ENCODE assay signal across 8 cellular contexts in the genomic region with DNA sequence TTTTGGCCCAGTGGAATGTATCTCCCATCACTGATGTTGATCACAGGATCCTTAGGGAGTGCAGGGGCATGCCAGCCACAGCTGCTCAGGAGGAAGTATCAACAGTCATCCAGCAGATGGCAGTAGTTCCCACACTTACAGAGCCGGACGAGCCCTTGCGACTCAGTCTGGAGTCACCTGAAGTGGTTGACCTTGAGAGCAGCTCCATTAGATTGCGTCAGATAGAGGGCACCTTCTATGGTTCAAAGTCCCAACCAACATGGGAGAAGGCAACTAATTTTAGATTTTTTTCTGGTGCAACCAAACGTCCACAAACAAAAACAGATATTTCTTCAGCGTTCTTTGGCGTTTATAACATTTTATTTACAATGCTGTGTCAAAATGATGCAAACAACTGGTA.
A peak's percentile ranks its signal among the peaks of the same experiment; 100 is the strongest.
DNase-seq lines count a peak whose midpoint lies in the region; ATAC-seq, FAIRE-seq and TF ChIP-seq lines count a peak whose summit lies in the region.

No MANE protein-coding gene starts in this region.

- TF ChIP-seq POLR2A in endothelial cell of umbilical vein (IDR thresholded peaks at IDR 0.05; ENCODE audit: low read depth, low read length) = no peak

- H3K4me3 ChIP-seq in endothelial cell of umbilical vein (replicated peaks in 1 of 3; ENCODE audit: insufficient read depth in 1 of 3, low read depth in 1 of 3, low read length in 3 of 3) (no peak overlapping the region), mucosa of descending colon (no peak overlapping the region)

- H3K27ac Mint-ChIP-seq in Calu3 (ENCODE audit: unreplicated experiment) = no peak overlapping the region
- H3K27ac Mint-ChIP-seq in stimulated activated naive CD8-positive, alpha-beta T cell treated with anti-CD3 and anti-CD28 coated beads, Interleukin-15, amount 100 ng/mL, for 72 hours = no peak overlapping the region

- no peaks in the 10 kb centered on the region for H3K4me1 ChIP-seq in endothelial cell of umbilical vein (ENCODE audit: control insufficient read depth, extremely low read depth, insufficient read depth, low read length)
- H3K4me1 ChIP-seq in mucosa of descending colon (ENCODE audit: low read depth) = no peaks in the 10 kb centered on the region

- FAIRE-seq in endothelial cell of umbilical vein (lab: Jason Lieb, UNC) = peak; percentile 99

- no peak overlapping the region for H3K4me3 Mint-ChIP-seq in Calu3 (ENCODE audit: low read depth, unreplicated experiment)
- H3K4me3 Mint-ChIP-seq in stimulated activated naive CD8-positive, alpha-beta T cell treated with anti-CD3 and anti-CD28 coated beads, Interleukin-15, amount 100 ng/mL, for 72 hours = no peak overlapping the region

- H3K36me3 ChIP-seq in endothelial cell of umbilical vein (ENCODE audit: control insufficient read depth in 2 of 2, extremely low read depth in 1 of 2, insufficient read depth in 2 of 2, low read length in 2 of 2) (no peaks in the 10 kb centered on the region), mucosa of descending colon (ENCODE audit: low read depth) (no peaks in the 10 kb centered on the region)

- H4K20me1 ChIP-seq in endothelial cell of umbilical vein (replicated peaks; ENCODE audit: control insufficient read depth, extremely low read depth, insufficient read depth, low read length) = no peaks in the 10 kb centered on the region

- no peak overlapping the region for H3K27ac ChIP-seq in endothelial cell of umbilical vein (ENCODE audit: insufficient read depth, low read depth, low read length)

- DNase-seq in Calu3 (peak; percentile 76), NCI-H510A treated with DMSO at 0.1 percent for 48 hours (lab: John Stamatoyannopoulos, UW) (peak; percentile 93), endothelial cell of umbilical vein (ENCODE audit: low read depth, low spot score) (peak; percentile 72), mucosa of descending colon (peak in 2 of 3 donors; percentile 43 to 68)
- DNase-seq in activated CD4-positive, alpha-beta T cell treated with anti-CD3 and anti-CD28 coated beads, Interleukin-2, amount 50 U/mL, for 48 hours = peak; percentile 43 to 60
- DNase-seq in stimulated activated naive CD8-positive, alpha-beta T cell treated with anti-CD3 and anti-CD28 coated beads, Interleukin-15, amount 100 ng/mL, for 72 hours = peak; percentile 49 to 61

- BruUV-seq in Calu3 (replicated peaks; lab: Mats Ljungman, UMichigan) (no TSS peak), endothelial cell of umbilical vein (replicated peaks; lab: Mats Ljungman, UMichigan) (no TSS peak)

- H3K9me3 ChIP-seq in endothelial cell of umbilical vein (replicated peaks; ENCODE audit: control insufficient read depth, insufficient read depth, low read length) (no peaks in the 10 kb centered on the region), mucosa of descending colon (no peaks in the 10 kb centered on the region)

- CTCF ChIA-PET in Calu3 (lab: Charles Lee) = interaction anchor here (1.3 to 2.1 kb wide), 3 partner anchors 13 to 427 kb away, joined by 3 to 15 read pairs (median 14); no protein-coding TSS in a partner anchor
- CTCF ChIA-PET in endothelial cell of umbilical vein (lab: Charles Lee) = interaction anchor here (0.6 to 6.8 kb wide), 48 partner anchors 9 to 1800 kb away, joined by 3 to 184 read pairs (median 4); no protein-coding TSS in a partner anchor

- TF ChIP-seq CTCF in Calu3 (IDR thresholded peaks at IDR 0.05; ENCODE audit: unreplicated experiment) (peak; percentile 59), endothelial cell of umbilical vein (IDR thresholded peaks at IDR 0.05; ENCODE audit: extremely low read depth in 1 of 2, insufficient read depth in 1 of 2, low read depth in 1 of 2, low read length in 2 of 2) (peak; percentile 80 to 81), mucosa of descending colon (IDR thresholded peaks at IDR 0.05) (peak; percentile 32)

- intact Hi-C loops in Calu3 (cut with micrococcal nuclease; ENCODE audit: unreplicated experiment) (loop anchor here (5.0 kb wide), 1 partner anchor 429 kb away; no protein-coding TSS in a partner anchor), endothelial cell of umbilical vein (cut with micrococcal nuclease) (loop anchor here (1.0 to 2.0 kb wide), 8 partner anchors 21 to 540 kb away; no protein-coding TSS in a partner anchor), mucosa of descending colon (cut with DNase I, micrococcal nuclease) (no loop called here)

- no peaks in the 10 kb centered on the region for H3K36me3 Mint-ChIP-seq in Calu3 (ENCODE audit: insufficient read depth, unreplicated experiment)

- no peak overlapping the region for H3K4me2 ChIP-seq in endothelial cell of umbilical vein (ENCODE audit: insufficient read depth, low read length)

- no peaks in the 10 kb centered on the region for H3K9me3 Mint-ChIP-seq in Calu3 (ENCODE audit: low read depth, unreplicated experiment)
- H3K9me3 Mint-ChIP-seq in stimulated activated naive CD8-positive, alpha-beta T cell treated with anti-CD3 and anti-CD28 coated beads, Interleukin-15, amount 100 ng/mL, for 72 hours = no peaks in the 10 kb centered on the region

- peaks cover under 1 to 2% of the 10 kb centered on the region in 2 experiments for H3K27me3 ChIP-seq in endothelial cell of umbilical vein (ENCODE audit: control insufficient read depth in 2 of 2, insufficient read depth in 2 of 2, low read length in 2 of 2)

- POLR2A ChIA-PET in endothelial cell of umbilical vein (lab: Charles Lee) = no interaction called here

- no peaks in the 10 kb centered on the region for H3K9me1 ChIP-seq in endothelial cell of umbilical vein (replicated peaks; ENCODE audit: control insufficient read depth, extremely low read depth, insufficient read depth, low read length)

- dilution Hi-C loops in endothelial cell of umbilical vein (cut with MboI; ENCODE audit: extremely low pct_ligation_motif_present, low sequenced_read_pairs) = no loop called here

- H3K27me3 Mint-ChIP-seq in Calu3 (ENCODE audit: unreplicated experiment) = peaks cover 52% of the 10 kb centered on the region
- peaks cover 39% of the 10 kb centered on the region for H3K27me3 Mint-ChIP-seq in stimulated activated naive CD8-positive, alpha-beta T cell treated with anti-CD3 and anti-CD28 coated beads, Interleukin-15, amount 100 ng/mL, for 72 hours

- H2AFZ ChIP-seq in endothelial cell of umbilical vein (ENCODE audit: low read depth, low read length) = no peak overlapping the region

- H3K4me1 Mint-ChIP-seq in Calu3 (ENCODE audit: low read depth, unreplicated experiment) = no peaks in the 10 kb centered on the region
- H3K4me1 Mint-ChIP-seq in stimulated activated naive CD8-positive, alpha-beta T cell treated with anti-CD3 and anti-CD28 coated beads, Interleukin-15, amount 100 ng/mL, for 72 hours = peaks cover 15% of the 10 kb centered on the region

- ATAC-seq in GM19463 (IDR thresholded peaks at IDR 0.05; ENCODE audit: unreplicated experiment) = peak; percentile 100
- ATAC-seq in HG03469 (IDR thresholded peaks at IDR 0.05; ENCODE audit: unreplicated experiment) = peak; percentile 98
- peak; percentile 89 for ATAC-seq in mucosa of descending colon
- ATAC-seq in stimulated activated naive CD8-positive, alpha-beta T cell treated with anti-CD3 and anti-CD28 coated beads, Interleukin-15, amount 100 ng/mL, for 72 hours = peak; percentile 88

- no peak overlapping the region for H3K9ac ChIP-seq in endothelial cell of umbilical vein (replicated peaks; ENCODE audit: extremely low read depth, insufficient read depth, low read length)

- no peaks in the 10 kb centered on the region for H3K79me2 ChIP-seq in endothelial cell of umbilical vein (ENCODE audit: control insufficient read depth, insufficient read depth, low read length)

TF ChIP-seq in endothelial cell of umbilical vein, 7 proteins besides CTCF, POLR2A, EP300 and RAD21:
- TF ChIP-seq POLR2AphosphoS5 (IDR thresholded peaks at IDR 0.05; ENCODE audit: insufficient read depth, low read depth, low read length) (no peak), JUN (IDR thresholded peaks at IDR 0.05; ENCODE audit: borderline replicate concordance, insufficient read depth, insufficient read length, low read depth) (no peak), GATA2 (IDR thresholded peaks at IDR 0.05; ENCODE audit: insufficient read depth, insufficient read length, low read depth, low read length) (peak; percentile 58), MYC (IDR thresholded peaks at IDR 0.05; ENCODE audit: low read depth, low read length) (no peak), EZH2 (IDR thresholded peaks at IDR 0.05; ENCODE audit: borderline replicate concordance, low read depth, low read length, severe bottlenecking) (no peak), FOS (IDR thresholded peaks at IDR 0.05; ENCODE audit: borderline replicate concordance, insufficient read depth, low read length) (peak; percentile 14)
- TF ChIP-seq, protein P1, sequence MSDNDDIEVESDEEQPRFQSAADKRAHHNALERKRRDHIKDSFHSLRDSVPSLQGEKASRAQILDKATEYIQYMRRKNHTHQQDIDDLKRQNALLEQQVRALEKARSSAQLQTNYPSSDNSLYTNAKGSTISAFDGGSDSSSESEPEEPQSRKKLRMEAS (IDR thresholded peaks at IDR 0.05; ENCODE audit: insufficient read depth, insufficient read length) = no peak

Comparison
In these comparisons a context has a peak if more than half of its experiments do, and no peak if none do; other contexts are left out.
1. intact Hi-C loops: an anchor here in Calu3 (5.0 kb wide) and endothelial cell of umbilical vein (1.0 to 2.0 kb wide); none called in mucosa of descending colon.